ENCODE assay signal across 15 cellular contexts in the genomic region with DNA sequence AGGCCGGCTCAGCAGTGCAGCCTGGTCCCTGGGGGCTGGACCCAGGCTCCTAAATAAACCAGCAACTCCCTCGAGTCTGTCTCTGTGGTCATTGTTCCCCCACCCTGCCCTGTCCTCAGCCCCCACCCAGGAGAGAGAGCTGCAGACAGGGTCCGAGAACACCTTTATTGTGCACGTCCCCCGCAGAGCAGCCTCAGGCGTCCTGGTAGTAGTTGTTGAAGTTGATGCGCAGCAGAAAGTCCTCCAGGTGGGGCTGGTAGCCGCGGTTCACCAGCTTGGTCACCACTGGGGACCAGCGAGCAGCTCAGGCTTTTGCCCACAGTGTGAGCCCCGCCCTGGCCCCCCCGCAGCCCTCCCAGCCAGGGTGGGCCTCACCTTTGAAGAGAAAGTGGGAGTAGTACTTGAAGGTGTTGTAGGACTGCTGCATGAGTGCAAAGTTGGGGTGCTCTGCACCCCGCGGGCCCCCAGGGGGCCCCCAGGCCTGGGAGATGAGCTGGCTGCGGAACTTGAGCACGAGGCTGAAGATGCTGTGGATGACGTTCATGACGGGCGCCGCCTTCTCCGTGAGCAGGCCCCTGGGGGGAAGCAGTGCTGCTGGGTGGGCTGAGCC. TPM values are rescaled to one million over a fixed set of nuclear protein-coding genes. Genes with fewer than 3 reads are reported as not detected.
A peak's percentile ranks its signal among the peaks of the same experiment; 100 is the strongest.
DNase-seq lines count a peak whose midpoint lies in the region; ATAC-seq and TF ChIP-seq lines count a peak whose summit lies in the region.
"Had no signal": no experiment of that assay in that cellular context is flagged by ENCODE, and none has a peak within 500 bp of the region (broad histone marks: within the 10 kb centered on the region; RNA-seq: fewer than 3 reads in every experiment).

No MANE protein-coding gene starts in this region.

- H3K27ac Mint-ChIP-seq in glutamatergic neuron (ENCODE audit: unreplicated experiment): no peak overlapping the region
- H3K27ac Mint-ChIP-seq in stimulated activated naive B cell treated with anti-CD40 and anti-IgM and Interleukin-4, amounts not matched to agents 10 μg/mL and 1 μg/mL and 100 μg/mL, for 72 hours: peak overlapping the region; percentile 42

- H3K4me3 Mint-ChIP-seq in glutamatergic neuron (ENCODE audit: unreplicated experiment): no peak overlapping the region
- H3K4me3 Mint-ChIP-seq in stimulated activated naive B cell treated with anti-CD40 and anti-IgM and Interleukin-4, amounts not matched to agents 10 μg/mL and 1 μg/mL and 100 μg/mL, for 72 hours: peak overlapping the region in 1 of 2 donors; percentile 28

- intact Hi-C loops in Right ventricle myocardium inferior (cut with DNase I) (no loop called here), left ventricle myocardium inferior (cut with micrococcal nuclease) (no loop called here)

- H3K4me3 ChIP-seq in left ventricle myocardium inferior (no peak overlapping the region), HEK293 (ENCODE audit: low read depth, low read length) (no peak overlapping the region)
- H3K4me3 ChIP-seq: PC-9 had no signal

- TF ChIP-seq CTCF in left ventricle myocardium inferior (IDR thresholded peaks at IDR 0.05; ENCODE audit: borderline replicate concordance): no peak
- no peak for TF ChIP-seq CTCF in HEK293 (tag by site-specific recombination; IDR thresholded peaks at IDR 0.05)
- no peak for TF ChIP-seq CTCF in glutamatergic neuron (IDR thresholded peaks at IDR 0.05; ENCODE audit: partially characterized antibody, unreplicated experiment)

- H3K9me3 Mint-ChIP-seq in glutamatergic neuron (ENCODE audit: unreplicated experiment): peaks cover 13% of the 10 kb centered on the region
- H3K9me3 Mint-ChIP-seq in stimulated activated naive B cell treated with anti-CD40 and anti-IgM and Interleukin-4, amounts not matched to agents 10 μg/mL and 1 μg/mL and 100 μg/mL, for 72 hours: no peaks in the 10 kb centered on the region

- no peaks in the 10 kb centered on the region for H3K9me3 ChIP-seq in left ventricle myocardium inferior (replicated peaks)
- no peaks in the 10 kb centered on the region for H3K9me3 ChIP-seq in HEK293 (ENCODE audit: control insufficient read depth, insufficient read depth, low read depth, low read length)
- H3K9me3 ChIP-seq: SK-N-SH had no signal

- ATAC-seq in Right ventricle myocardium inferior: no peak
- no peak for ATAC-seq in stimulated activated naive B cell treated with anti-CD40 and anti-IgM and Interleukin-4, amounts not matched to agents 10 μg/mL and 1 μg/mL and 100 μg/mL, for 72 hours (replicated peaks)
- no peak for ATAC-seq in HG03135 (IDR thresholded peaks at IDR 0.05; ENCODE audit: unreplicated experiment)

- H3K27ac ChIP-seq in left ventricle myocardium inferior (replicated peaks) (no peak overlapping the region), HEK293 (ENCODE audit: extremely low read depth, low read depth, low read length) (no peak overlapping the region)
- H3K27ac ChIP-seq: PC-9 had no signal

- H3K4me1 ChIP-seq in left ventricle myocardium inferior (peaks cover 30% of the 10 kb centered on the region), HEK293 (ENCODE audit: control insufficient read depth, insufficient read depth, low read length) (peaks cover 2% of the 10 kb centered on the region; the same call in 1 of the 2 replicates)

- DNase-seq in Right ventricle myocardium inferior (ENCODE audit: missing footprints) (peak; percentile 57), left ventricle myocardium inferior (no peak), glutamatergic neuron (peak; percentile 15), A172 (ENCODE audit: low spot score) (no peak)
- no peak for DNase-seq in stimulated activated naive B cell treated with anti-CD40 and anti-IgM and Interleukin-4, amounts not matched to agents 10 μg/mL and 1 μg/mL and 100 μg/mL, for 72 hours
- DNase-seq in activated CD4-positive, alpha-beta T cell treated with anti-CD3 and anti-CD28 coated beads for 48 hours: no peak
- DNase-seq: DMS 273 treated with DMSO at 0.1 percent for 48 hours, MM.1S, NCI-H1105, NCI-H187, NCI-H446, PC-9, SK-N-SH had no signal

- H3K36me3 ChIP-seq in left ventricle myocardium inferior (peaks cover 85% of the 10 kb centered on the region), HEK293 (ENCODE audit: control insufficient read depth in 2 of 2, insufficient read depth in 1 of 2, low read length in 2 of 2) (peaks cover 25 to 98% of the 10 kb centered on the region in 2 experiments)

- POLR2A ChIA-PET in HEK293 (lab: Yijun Ruan, JAX): no interaction called here

- no peaks in the 10 kb centered on the region for H3K27me3 ChIP-seq in left ventricle myocardium inferior (ENCODE audit: low read depth)

- H3K36me3 Mint-ChIP-seq in glutamatergic neuron (ENCODE audit: unreplicated experiment): peaks cover 12% of the 10 kb centered on the region
- H3K36me3 Mint-ChIP-seq in stimulated activated naive B cell treated with anti-CD40 and anti-IgM and Interleukin-4, amounts not matched to agents 10 μg/mL and 1 μg/mL and 100 μg/mL, for 72 hours: peaks cover 57 to 75% of the 10 kb centered on the region in 2 donors

- CTCF ChIA-PET in HEK293 (lab: Yijun Ruan, JAX): interaction anchor here (0.8 kb wide), 1 partner anchor 23 kb away, joined by 3 read pairs; no protein-coding TSS in a partner anchor

- H3K4me1 Mint-ChIP-seq in glutamatergic neuron (ENCODE audit: low read depth, unreplicated experiment): no peaks in the 10 kb centered on the region
- H3K4me1 Mint-ChIP-seq in stimulated activated naive B cell treated with anti-CD40 and anti-IgM and Interleukin-4, amounts not matched to agents 10 μg/mL and 1 μg/mL and 100 μg/mL, for 72 hours: peaks cover 14 to 40% of the 10 kb centered on the region in 2 donors

- peaks cover 17% of the 10 kb centered on the region for H3K27me3 Mint-ChIP-seq in glutamatergic neuron (ENCODE audit: unreplicated experiment)
- H3K27me3 Mint-ChIP-seq in stimulated activated naive B cell treated with anti-CD40 and anti-IgM and Interleukin-4, amounts not matched to agents 10 μg/mL and 1 μg/mL and 100 μg/mL, for 72 hours: no peaks in the 10 kb centered on the region

TF ChIP-seq in HEK293, 187 proteins besides CTCF, POLR2A, EP300 and RAD21:
- TF ChIP-seq, protein P1, sequence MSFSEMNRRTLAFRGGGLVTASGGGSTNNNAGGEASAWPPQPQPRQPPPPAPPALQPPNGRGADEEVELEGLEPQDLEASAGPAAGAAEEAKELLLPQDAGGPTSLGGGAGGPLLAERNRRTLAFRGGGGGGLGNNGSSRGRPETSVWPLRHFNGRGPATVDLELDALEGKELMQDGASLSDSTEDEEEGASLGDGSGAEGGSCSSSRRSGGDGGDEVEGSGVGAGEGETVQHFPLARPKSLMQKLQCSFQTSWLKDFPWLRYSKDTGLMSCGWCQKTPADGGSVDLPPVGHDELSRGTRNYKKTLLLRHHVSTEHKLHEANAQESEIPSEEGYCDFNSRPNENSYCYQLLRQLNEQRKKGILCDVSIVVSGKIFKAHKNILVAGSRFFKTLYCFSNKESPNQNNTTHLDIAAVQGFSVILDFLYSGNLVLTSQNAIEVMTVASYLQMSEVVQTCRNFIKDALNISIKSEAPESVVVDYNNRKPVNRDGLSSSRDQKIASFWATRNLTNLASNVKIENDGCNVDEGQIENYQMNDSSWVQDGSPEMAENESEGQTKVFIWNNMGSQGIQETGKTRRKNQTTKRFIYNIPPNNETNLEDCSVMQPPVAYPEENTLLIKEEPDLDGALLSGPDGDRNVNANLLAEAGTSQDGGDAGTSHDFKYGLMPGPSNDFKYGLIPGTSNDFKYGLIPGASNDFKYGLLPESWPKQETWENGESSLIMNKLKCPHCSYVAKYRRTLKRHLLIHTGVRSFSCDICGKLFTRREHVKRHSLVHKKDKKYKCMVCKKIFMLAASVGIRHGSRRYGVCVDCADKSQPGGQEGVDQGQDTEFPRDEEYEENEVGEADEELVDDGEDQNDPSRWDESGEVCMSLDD (tag by site-specific recombination; IDR thresholded peaks at IDR 0.05): peak; percentile 72
- peak; percentile 38; the same call in 1 of the 2 replicates for TF ChIP-seq GLIS2 (tag by site-specific recombination; IDR thresholded peaks at IDR 0.05)
- no peak for TF ChIP-seq ZNF23 (tag by site-specific recombination; IDR thresholded peaks at IDR 0.05; ENCODE audit: borderline replicate concordance)

RNA-seq across cellular contexts. Expression of a gene that starts 16.8 kb away (rescaled TPM):
- 15.5 TPM for total RNA-seq in Right ventricle myocardium inferior
- 15.0 TPM for total RNA-seq in left ventricle myocardium inferior
- total RNA-seq in glutamatergic neuron (ENCODE audit: unreplicated experiment): 23.9 TPM
- 8.0 and 9.5 TPM in 2 replicates for total RNA-seq in A172 (2014; rRNA removed; shearing (Covaris generic))

RNA-seq across cellular contexts. Expression of a gene that starts 27.2 kb away (rescaled TPM):
- total RNA-seq in Right ventricle myocardium inferior (17.5 TPM), left ventricle myocardium inferior (18.3 TPM), glutamatergic neuron (ENCODE audit: unreplicated experiment) (51.0 TPM)
- total RNA-seq in A172 (2014; rRNA removed; shearing (Covaris generic)): 8.9 and 10.6 TPM in 2 replicates

RNA-seq across cellular contexts. Expression of a gene that starts 31.9 kb away (rescaled TPM):
- total RNA-seq in Right ventricle myocardium inferior (22.3 TPM), left ventricle myocardium inferior (21.0 TPM), glutamatergic neuron (ENCODE audit: unreplicated experiment) (31.3 TPM)
- total RNA-seq in A172 (2014; rRNA removed; shearing (Covaris generic)): 18.9 and 19.2 TPM in 2 replicates

RNA-seq across cellular contexts. Expression of a gene that starts 33.4 kb away (rescaled TPM):
- 14.5 TPM for total RNA-seq in Right ventricle myocardium inferior
- 13.6 TPM for total RNA-seq in left ventricle myocardium inferior
- 88.2 TPM for total RNA-seq in glutamatergic neuron (ENCODE audit: unreplicated experiment)
- total RNA-seq in A172 (2014; rRNA removed; shearing (Covaris generic)): 11.4 and 12.6 TPM in 2 replicates

RNA-seq across cellular contexts. Expression of a gene that starts 43.8 kb away (rescaled TPM):
- total RNA-seq in Right ventricle myocardium inferior: 18.2 TPM
- 17.2 TPM for total RNA-seq in left ventricle myocardium inferior
- total RNA-seq in glutamatergic neuron (ENCODE audit: unreplicated experiment): 88.5 TPM
- 31.4 and 32.2 TPM in 2 replicates for total RNA-seq in A172 (2014; rRNA removed; shearing (Covaris generic))

Comparison
In these comparisons a context has a peak if more than half of its experiments do, and no peak if none do; other contexts are left out.
1. DNase-seq: peak in Right ventricle myocardium inferior (single experiment) and glutamatergic neuron (single experiment); none in left ventricle myocardium inferior (single experiment), stimulated activated naive B cell treated with anti-CD40 and anti-IgM and Interleukin-4, amounts not matched to agents 10 μg/mL and 1 μg/mL and 100 μg/mL, for 72 hours (single experiment), A172 (single experiment) and activated CD4-positive, alpha-beta T cell treated with anti-CD3 and anti-CD28 coated beads for 48 hours (single experiment).